23 cellular contexts compared by ENCODE assay signal in the genomic region with DNA sequence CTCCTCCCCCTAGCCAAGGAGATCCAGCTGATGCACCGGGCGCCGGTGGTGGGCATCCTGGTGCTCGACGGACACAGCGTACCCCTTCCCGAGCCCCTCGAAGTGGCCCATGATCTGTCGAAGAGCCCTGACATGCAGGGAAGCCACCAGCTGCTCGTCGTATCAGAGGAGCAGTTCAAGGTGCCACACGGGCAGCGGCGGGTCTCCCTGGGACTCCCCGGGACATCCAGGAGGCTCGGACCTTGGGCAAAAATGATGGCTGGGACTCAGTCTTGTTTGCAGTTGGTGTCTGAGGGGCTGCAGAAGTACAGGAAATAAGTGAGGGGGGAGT. TPM values are rescaled to one million over a fixed set of nuclear protein-coding genes. Genes with fewer than 3 reads are reported as not detected.
DNase-seq lines count a peak whose midpoint lies in the region; ATAC-seq and TF ChIP-seq lines count a peak whose summit lies in the region.
"Had no signal": no experiment of that assay in that cellular context is flagged by ENCODE, and none has a peak within 500 bp of the region (broad histone marks: within the 10 kb centered on the region; RNA-seq: fewer than 3 reads in every experiment).

No MANE protein-coding gene starts in this region.

- no peak overlapping the region for H4K5ac ChIP-seq in H9 (ENCODE audit: insufficient read length, low read depth, low read length)

- H2BK20ac ChIP-seq in H9 (ENCODE audit: low read depth, low read length, poor library complexity, severe bottlenecking) = no peak overlapping the region

- no peak for TF ChIP-seq POLR2A in transverse colon (IDR thresholded peaks at IDR 0.05)

- H3T11ph ChIP-seq in H9 (ENCODE audit: low read length) = no peak overlapping the region

- H3K79me1 ChIP-seq in H9 (ENCODE audit: insufficient read depth, low read depth, low read length, poor library complexity, severe bottlenecking) = no peaks in the 10 kb centered on the region

- H2BK12ac ChIP-seq in H9 (ENCODE audit: insufficient read length, low read depth, low read length) = no peak overlapping the region

- no peak overlapping the region for H3K4ac ChIP-seq in H9 (ENCODE audit: low read depth, low read length)

- DNase-seq in H9 (no peak), memory B cell (ENCODE audit: low spot score in 2 of 2) (no peak), transverse colon (no peak), anterior cingulate cortex (lab: John Stamatoyannopoulos, UW) (no peak), NCI-H1092 treated with DMSO at 0.1 percent for 48 hours (lab: John Stamatoyannopoulos, UW) (no peak)
- DNase-seq in activated naive CD8-positive, alpha-beta T cell treated with anti-CD3 and anti-CD28 coated beads, Interleukin-2, amount 50 U/mL, for 24 hours = no peak
- DNase-seq: activated naive CD4-positive, alpha-beta T cell treated with anti-CD3 and anti-CD28 coated beads for 36 hours; activated T-cell treated with anti-CD3 and anti-CD28 coated beads, Interleukin-2, amount 50 U/mL, for 24 hours; central memory CD4-positive, alpha-beta T cell; kidney glomerular epithelial cell; natural killer cell; NCI-H187; NCI-H774; T-helper 9 cell had no signal

- WGBS in H9 (ENCODE audit: extremely low coverage, insufficient read length, low lambda C conversion rate) = no CpG with 5 or more reads among the region's 16 CpGs
- WGBS in transverse colon (ENCODE audit: low coverage in 1 of 2), 2 donors = 90 to 97% methylated on average over 2 to 16 of the region's 16 CpGs

- intact Hi-C loops in transverse colon (cut with DNase I; ENCODE audit: low total_unique reads) = no loop called here

- TF ChIP-seq EP300 in transverse colon (IDR thresholded peaks at IDR 0.05; ENCODE audit: low read depth) = no peak

- H2BK120ac ChIP-seq in H9 (ENCODE audit: low read depth, low read length, poor library complexity, severe bottlenecking) = no peak overlapping the region

- no peak overlapping the region for H2AK5ac ChIP-seq in H9 (ENCODE audit: insufficient read length, low read length)

- H3K56ac ChIP-seq in H9 (ENCODE audit: insufficient read length, low read depth, low read length) = no peak overlapping the region

- no peaks in the 10 kb centered on the region for H4K20me1 ChIP-seq in H9 (ENCODE audit: control insufficient read depth, insufficient read depth, insufficient read length)
- no peaks in the 10 kb centered on the region for H4K20me1 ChIP-seq in OCI-LY3 (ENCODE audit: insufficient read depth, low read length)

- no peak for ATAC-seq in memory B cell (ENCODE audit: low read depth)
- no peak for ATAC-seq in activated naive CD8-positive, alpha-beta T cell treated with anti-CD3 and anti-CD28 coated beads, Interleukin-2, amount 50 U/mL, for 24 hours
- ATAC-seq: HepG2 had no signal

- H3K23me2 ChIP-seq in H9 (ENCODE audit: insufficient read length, low read depth, low read length, poor library complexity, severe bottlenecking) = no peaks in the 10 kb centered on the region

- H3K18ac ChIP-seq in H9 (ENCODE audit: insufficient read length, low read depth, low read length) = no peak overlapping the region

- H3K36me3 Mint-ChIP-seq in H9 (ENCODE audit: insufficient read depth in 1 of 3, low read depth in 3 of 3) (peaks cover 2 to 13% (median 4%) of the 10 kb centered on the region in 3 experiments; a peak in 5 of 7 replicates), memory B cell (peaks cover 7% of the 10 kb centered on the region)
- no peaks in the 10 kb centered on the region for H3K36me3 Mint-ChIP-seq in activated naive CD8-positive, alpha-beta T cell treated with anti-CD3 and anti-CD28 coated beads, Interleukin-2, amount 50 U/mL, for 24 hours (ENCODE audit: low read depth)
- H3K36me3 Mint-ChIP-seq: natural killer cell had no signal

- no peak overlapping the region for H3K23ac ChIP-seq in H9 (ENCODE audit: insufficient read length, low read depth, low read length)

- no peak overlapping the region for H2BK5ac ChIP-seq in H9 (ENCODE audit: insufficient read length, low read length)

- H3K4me3 Mint-ChIP-seq in H9 (no peak overlapping the region), memory B cell (no peak overlapping the region)
- H3K4me3 Mint-ChIP-seq in activated naive CD8-positive, alpha-beta T cell treated with anti-CD3 and anti-CD28 coated beads, Interleukin-2, amount 50 U/mL, for 24 hours = no peak overlapping the region
- H3K4me3 Mint-ChIP-seq: activated CD8-positive, alpha-beta T cell treated with anti-CD3 and anti-CD28 coated beads for 36 hours; activated naive CD4-positive, alpha-beta T cell treated with anti-CD3 and anti-CD28 coated beads for 36 hours; activated T-cell treated with anti-CD3 and anti-CD28 coated beads, Interleukin-2, amount 50 U/mL, for 24 hours; natural killer cell had no signal

- peak overlapping the region in 2 of 3 experiments; percentile 55 to 65; a peak in 3 of 7 replicates for H3K27ac Mint-ChIP-seq in H9
- H3K27ac Mint-ChIP-seq in memory B cell = peak overlapping the region; percentile 95
- H3K27ac Mint-ChIP-seq in activated naive CD8-positive, alpha-beta T cell treated with anti-CD3 and anti-CD28 coated beads, Interleukin-2, amount 50 U/mL, for 24 hours = no peak overlapping the region
- H3K27ac Mint-ChIP-seq: activated naive CD4-positive, alpha-beta T cell treated with anti-CD3 and anti-CD28 coated beads for 36 hours had no signal

- H3K4me1 Mint-ChIP-seq in H9 (no peaks in the 10 kb centered on the region), memory B cell (peaks cover 10% of the 10 kb centered on the region)
- H3K4me1 Mint-ChIP-seq in activated naive CD8-positive, alpha-beta T cell treated with anti-CD3 and anti-CD28 coated beads, Interleukin-2, amount 50 U/mL, for 24 hours = no peaks in the 10 kb centered on the region
- H3K4me1 Mint-ChIP-seq: natural killer cell had no signal

- H3K36me3 ChIP-seq in OCI-LY3 (replicated peaks; ENCODE audit: low read depth, low read length) (no peaks in the 10 kb centered on the region), transverse colon (peaks cover 0 to 19% (median 0%) of the 10 kb centered on the region in 4 donors)
- H3K36me3 ChIP-seq: ascending aorta, gastroesophageal sphincter had no signal

- H3K4me3 ChIP-seq in OCI-LY3 (ENCODE audit: low read length) (peak overlapping the region; percentile 75), transverse colon (no peak overlapping the region)
- H3K4me3 ChIP-seq: ascending aorta, gastroesophageal sphincter, SK-N-MC, tibial nerve had no signal

- H3K9ac ChIP-seq in H9 (ENCODE audit: extremely low read depth, insufficient read length, low read length) = no peak overlapping the region
- H3K9ac ChIP-seq in OCI-LY3 (ENCODE audit: low read length) = peak overlapping the region; percentile 79

- no peak overlapping the region for H3K14ac ChIP-seq in H9 (ENCODE audit: insufficient read depth, low read length)

- no peak overlapping the region for H4K8ac ChIP-seq in H9 (replicated peaks; ENCODE audit: insufficient read length, low read depth, low read length)

- H3K9me3 ChIP-seq in H9 (ENCODE audit: control insufficient read depth, low read depth, low read length) (no peaks in the 10 kb centered on the region), OCI-LY3 (ENCODE audit: insufficient read depth, low read length) (no peaks in the 10 kb centered on the region), transverse colon (no peaks in the 10 kb centered on the region)
- H3K9me3 ChIP-seq: ascending aorta, esophagus squamous epithelium, gastroesophageal sphincter, tibial nerve had no signal

- no peak overlapping the region for H3K4me2 ChIP-seq in H9 (ENCODE audit: insufficient read depth, insufficient read length, low read length)
- peak overlapping the region; percentile 86 for H3K4me2 ChIP-seq in OCI-LY3 (ENCODE audit: low read length)

- H3K4me1 ChIP-seq in H9 (ENCODE audit: insufficient read depth, low read length) = no peaks in the 10 kb centered on the region
- peaks cover 21% of the 10 kb centered on the region for H3K4me1 ChIP-seq in OCI-LY3 (ENCODE audit: low read length)
- peaks cover 0 to 16% (median 4%) of the 10 kb centered on the region in 4 donors for H3K4me1 ChIP-seq in transverse colon
- H3K4me1 ChIP-seq: ascending aorta, esophagus squamous epithelium, gastroesophageal sphincter, tibial nerve had no signal

- H2AFZ ChIP-seq in H9 (ENCODE audit: low read length) (no peak overlapping the region), OCI-LY3 (ENCODE audit: low read depth, low read length) (no peak overlapping the region)

- no peak overlapping the region for H4K91ac ChIP-seq in H9 (ENCODE audit: insufficient read length, low read depth, low read length)

- TF ChIP-seq CTCF in H9 (conservative IDR thresholded peaks at IDR 0.05) (no peak), OCI-LY3 (IDR thresholded peaks at IDR 0.05; ENCODE audit: low read depth, low read length) (no peak), transverse colon (IDR thresholded peaks at IDR 0.05) (no peak)

- H3K27me3 Mint-ChIP-seq in H9 (ENCODE audit: low read depth) (peaks cover 1% of the 10 kb centered on the region; the same call in 1 of the 2 replicates), memory B cell (no peaks in the 10 kb centered on the region)
- no peaks in the 10 kb centered on the region for H3K27me3 Mint-ChIP-seq in activated naive CD8-positive, alpha-beta T cell treated with anti-CD3 and anti-CD28 coated beads, Interleukin-2, amount 50 U/mL, for 24 hours
- H3K27me3 Mint-ChIP-seq: activated B cell treated with CpG ODN at 0.5 μM for 24 hours; activated CD8-positive, alpha-beta T cell treated with anti-CD3 and anti-CD28 coated beads for 36 hours; activated T-cell treated with anti-CD3 and anti-CD28 coated beads, Interleukin-2, amount 50 U/mL, for 24 hours had no signal

- H2BK15ac ChIP-seq in H9 (ENCODE audit: low read depth, low read length) = no peak overlapping the region

- H3K27ac ChIP-seq in H9 (ENCODE audit: insufficient read length, low read depth, low read length) (no peak overlapping the region), OCI-LY3 (ENCODE audit: low read length) (peak overlapping the region; percentile 72), transverse colon (peak overlapping the region in 3 of 4 donors; percentile 33 to 50 (median 50))
- H3K27ac ChIP-seq: SK-N-MC had no signal

- H3K9me3 Mint-ChIP-seq in H9 = no peaks in the 10 kb centered on the region
- no peaks in the 10 kb centered on the region for H3K9me3 Mint-ChIP-seq in memory B cell
- H3K9me3 Mint-ChIP-seq in activated naive CD8-positive, alpha-beta T cell treated with anti-CD3 and anti-CD28 coated beads, Interleukin-2, amount 50 U/mL, for 24 hours = no peaks in the 10 kb centered on the region
- H3K9me3 Mint-ChIP-seq: activated B cell treated with CpG ODN at 0.5 μM for 24 hours; activated CD8-positive, alpha-beta T cell treated with anti-CD3 and anti-CD28 coated beads for 36 hours; activated naive CD4-positive, alpha-beta T cell treated with anti-CD3 and anti-CD28 coated beads for 36 hours; activated T-cell treated with anti-CD3 and anti-CD28 coated beads, Interleukin-2, amount 50 U/mL, for 24 hours; natural killer cell had no signal

- H3K27me3 ChIP-seq in H9 (ENCODE audit: insufficient read depth, low read length) = no peaks in the 10 kb centered on the region
- no peaks in the 10 kb centered on the region for H3K27me3 ChIP-seq in OCI-LY3 (ENCODE audit: low read depth, low read length)
- H3K27me3 ChIP-seq in transverse colon = no peaks in the 10 kb centered on the region
- H3K27me3 ChIP-seq: ascending aorta, esophagus squamous epithelium, gastroesophageal sphincter, tibial nerve had no signal

- no peaks in the 10 kb centered on the region for H3K79me2 ChIP-seq in H9 (ENCODE audit: insufficient read depth, low read length)
- peaks cover 4% of the 10 kb centered on the region; the same call in 1 of the 2 replicates for H3K79me2 ChIP-seq in OCI-LY3 (ENCODE audit: low read length)

- in situ Hi-C loops in transverse colon (cut with MboI; ENCODE audit: low pct_ligation_motif_present in 1 of 4, low pct_unique_long_range_greater_than_20kb in 1 of 4, low sequenced_read_pairs in 3 of 4) = no loop called here

RNA-seq across cellular contexts. Expression of a gene that starts 15.8 kb away (rescaled TPM):
- total RNA-seq in H9 (2021) = 35.3 and 41.9 TPM in 2 replicates
- total RNA-seq in transverse colon = 1,000 to 10,000 TPM in 1 of 4 donors, 100 to 1,000 TPM in 2, 10 to 100 TPM in 1; 59.3 to 1,778 (median 829) TPM

RNA-seq across cellular contexts. Expression of a gene that starts 46.4 kb away (rescaled TPM):
- total RNA-seq in H9 (2021) (85.9 and 90.4 TPM in 2 replicates), transverse colon (1,000 to 10,000 TPM in 1 of 4 donors, 100 to 1,000 TPM in 3; 326 to 1,573 (median 641) TPM)

RNA-seq across cellular contexts. Expression of a gene that starts 55.5 kb away (rescaled TPM):
- total RNA-seq in H9 (2021) (44.5 and 45.5 TPM in 2 replicates), transverse colon (100 to 1,000 TPM in 1 of 4 donors, 10 to 100 TPM in 3; 36.6 to 105 (median 61.2) TPM)

RNA-seq across cellular contexts. Expression of a gene that starts 56.5 kb away (rescaled TPM):
- 35.2 and 37.0 TPM in 2 replicates for total RNA-seq in H9 (2021)
- 100 to 1,000 TPM in 1 of 4 donors, 10 to 100 TPM in 3; 16.5 to 128 (median 24.8) TPM for total RNA-seq in transverse colon
